25 cellular contexts compared by ENCODE assay signal in the genomic region with DNA sequence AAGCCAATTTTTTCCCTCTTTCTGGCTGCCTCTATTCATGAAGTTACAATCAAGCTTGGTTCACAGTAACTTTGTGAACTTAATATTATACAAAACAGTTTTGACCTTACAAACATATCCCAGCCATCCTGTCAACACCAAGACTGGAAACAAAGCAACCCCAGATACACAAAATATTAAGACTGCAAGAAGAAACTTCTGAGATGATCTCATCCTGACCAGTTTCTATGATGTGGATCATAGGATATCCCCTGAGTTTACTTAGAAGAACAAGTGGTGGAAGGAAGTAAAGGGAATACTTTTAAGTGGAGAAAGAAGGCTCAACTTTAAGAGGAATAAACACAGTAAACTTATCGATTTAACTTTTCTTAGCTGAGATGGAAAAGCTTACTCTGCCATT. TPM values are rescaled to one million over a fixed set of nuclear protein-coding genes. Genes with fewer than 3 reads are reported as not detected.
DNase-seq lines count a peak whose midpoint lies in the region; ATAC-seq, FAIRE-seq and TF ChIP-seq lines count a peak whose summit lies in the region.
"Had no signal": no experiment of that assay in that cellular context is flagged by ENCODE, and none has a peak within 500 bp of the region (broad histone marks: within the 10 kb centered on the region; RNA-seq: fewer than 3 reads in every experiment).

No MANE protein-coding gene starts in this region.

- 0 out of 22 replicates have a peak, but pooled peaks cover 0 to 10% (median 0%) of the 10 kb centered on the region in 11 experiments for H3K27me3 ChIP-seq in BLaER1 treated with 17β-estradiol and CSF1 and Interleukin-3, amounts not matched to agents 10 nM and 100 nM
- H3K27me3 ChIP-seq in bronchial epithelial cell (ENCODE audit: control insufficient read depth, insufficient read depth, low read length) = no peaks in the 10 kb centered on the region
- H3K27me3 ChIP-seq: BE2C, SJCRH30 had no signal

- no peak for FAIRE-seq in bronchial epithelial cell (lab: Jason Lieb, UNC)
- FAIRE-seq: HepG2, K562 had no signal

- no peak overlapping the region for H3K4me3 Mint-ChIP-seq in nephron
- H3K4me3 Mint-ChIP-seq in stimulated activated memory B cell treated with anti-CD40 and anti-IgM and Interleukin-4, amounts not matched to agents 10 μg/mL and 1 μg/mL and 100 μg/mL, for 72 hours = no peak overlapping the region
- H3K4me3 Mint-ChIP-seq: CD4-positive, alpha-beta T cell; HFFc6 had no signal

- peaks cover 0 to 25% (median 18%) of the 10 kb centered on the region in 10 experiments; a peak in 16 of 20 replicates for H3K4me1 ChIP-seq in BLaER1 treated with 17β-estradiol and CSF1 and Interleukin-3, amounts not matched to agents 10 nM and 100 nM

- no peaks in the 10 kb centered on the region for H3K36me3 ChIP-seq in BLaER1 treated with 17β-estradiol and CSF1 and Interleukin-3, amounts not matched to agents 10 nM and 100 nM
- H3K36me3 ChIP-seq in bronchial epithelial cell (ENCODE audit: control insufficient read depth, insufficient read depth, low read length) = no peaks in the 10 kb centered on the region
- H3K36me3 ChIP-seq: BE2C, MG63, SJCRH30 had no signal

- H3K27me3 Mint-ChIP-seq in nephron (ENCODE audit: low read depth) = no peaks in the 10 kb centered on the region
- peaks cover 19% of the 10 kb centered on the region for H3K27me3 Mint-ChIP-seq in stimulated activated memory B cell treated with anti-CD40 and anti-IgM and Interleukin-4, amounts not matched to agents 10 μg/mL and 1 μg/mL and 100 μg/mL, for 72 hours

- no peak overlapping the region for H3K27ac ChIP-seq in BLaER1 treated with 17β-estradiol and CSF1 and Interleukin-3, amounts not matched to agents 10 nM and 100 nM
- H3K27ac ChIP-seq: RWPE1, SJCRH30 had no signal

- H3K9me3 ChIP-seq in BLaER1 treated with 17β-estradiol and CSF1 and Interleukin-3, amounts not matched to agents 10 nM and 100 nM (replicated peaks in 1 of 11) = no peaks in the 10 kb centered on the region
- H3K9me3 ChIP-seq: BE2C, MG63, SJCRH30 had no signal

- H3K4me1 Mint-ChIP-seq in nephron = peaks cover 55% of the 10 kb centered on the region
- H3K4me1 Mint-ChIP-seq in stimulated activated memory B cell treated with anti-CD40 and anti-IgM and Interleukin-4, amounts not matched to agents 10 μg/mL and 1 μg/mL and 100 μg/mL, for 72 hours = no peaks in the 10 kb centered on the region

- peak overlapping the region in 8 of 11 experiments; percentile 46 to 83 (median 66); a peak in 14 of 22 replicates for H3K4me2 ChIP-seq in BLaER1 treated with 17β-estradiol and CSF1 and Interleukin-3, amounts not matched to agents 10 nM and 100 nM

- peak overlapping the region; percentile 21 to 62 (median 62) for H3K27ac Mint-ChIP-seq in nephron
- H3K27ac Mint-ChIP-seq in stimulated activated memory B cell treated with anti-CD40 and anti-IgM and Interleukin-4, amounts not matched to agents 10 μg/mL and 1 μg/mL and 100 μg/mL, for 72 hours = no peak overlapping the region
- H3K27ac Mint-ChIP-seq: CD4-positive, alpha-beta T cell; HFFc6 had no signal

- peaks cover 70% of the 10 kb centered on the region for H3K36me3 Mint-ChIP-seq in nephron (ENCODE audit: low read depth)
- H3K36me3 Mint-ChIP-seq in stimulated activated memory B cell treated with anti-CD40 and anti-IgM and Interleukin-4, amounts not matched to agents 10 μg/mL and 1 μg/mL and 100 μg/mL, for 72 hours = no peaks in the 10 kb centered on the region

- H3K9ac ChIP-seq in BLaER1 treated with 17β-estradiol and CSF1 and Interleukin-3, amounts not matched to agents 10 nM and 100 nM = no peak overlapping the region

- DNase-seq in bronchial epithelial cell (ENCODE audit: low read depth) = peak; percentile 33
- DNase-seq in fibroblast of mammary gland (ENCODE audit: low read depth) = peak; percentile 14
- DNase-seq in NCI-H2029 treated with DMSO at 0.1 percent for 48 hours (lab: John Stamatoyannopoulos, UW) = no peak
- no peak for DNase-seq in SHP77 treated with DMSO at 0.1 percent for 48 hours (lab: John Stamatoyannopoulos, UW)
- DNase-seq: BE2C; CD4-positive, alpha-beta T cell; DMS 273 treated with DMSO at 0.1 percent for 48 hours; H7; HFFc6; MG63; NCI-H1417 treated with DMSO at 0.1 percent for 48 hours; NCI-H187 treated with DMSO at 0.1 percent for 48 hours; NCI-H2171; NCI-H345; NCI-H524; NCI-H774; NK-92 treated with Interleukin-12 subunit alpha and Interleukin-12 subunit beta, amount 100 ng/mL, for 24 hours; SJCRH30 had no signal

- H4K20me1 ChIP-seq in BLaER1 treated with 17β-estradiol and CSF1 and Interleukin-3, amounts not matched to agents 10 nM and 100 nM = no peaks in the 10 kb centered on the region

- ATAC-seq in stimulated activated memory B cell treated with anti-CD40 and anti-IgM and Interleukin-4, amounts not matched to agents 10 μg/mL and 1 μg/mL and 100 μg/mL, for 72 hours = no peak
- ATAC-seq: HepG2, K562 had no signal

- no peak for TF ChIP-seq CTCF in bronchial epithelial cell (IDR thresholded peaks at IDR 0.05; ENCODE audit: insufficient read depth, low read length, severe bottlenecking)
- TF ChIP-seq CTCF in fibroblast of mammary gland (conservative IDR thresholded peaks at IDR 0.05; ENCODE audit: control insufficient read depth, insufficient read depth, low read depth, low read length) = no peak
- TF ChIP-seq CTCF in nephron (IDR thresholded peaks at IDR 0.05; ENCODE audit: unreplicated experiment in 3 of 3) = no peak

- H3K9me3 Mint-ChIP-seq in nephron = no peaks in the 10 kb centered on the region
- H3K9me3 Mint-ChIP-seq in stimulated activated memory B cell treated with anti-CD40 and anti-IgM and Interleukin-4, amounts not matched to agents 10 μg/mL and 1 μg/mL and 100 μg/mL, for 72 hours = no peaks in the 10 kb centered on the region
- H3K9me3 Mint-ChIP-seq: CD4-positive, alpha-beta T cell; HFFc6 had no signal

- no peak overlapping the region for H3K4me3 ChIP-seq in BLaER1 treated with 17β-estradiol and CSF1 and Interleukin-3, amounts not matched to agents 10 nM and 100 nM
- no peak overlapping the region for H3K4me3 ChIP-seq in bronchial epithelial cell (ENCODE audit: low read depth, low read length)
- H3K4me3 ChIP-seq in fibroblast of mammary gland (ENCODE audit: control insufficient read depth, low read depth, low read length) = no peak overlapping the region
- H3K4me3 ChIP-seq: K562, MG63, SJCRH30 had no signal

RNA-seq across cellular contexts. Expression of a gene that starts 28.3 kb away (rescaled TPM):
- not detected in 2 replicates for total RNA-seq in bronchial epithelial cell
- total RNA-seq: CD4-positive, alpha-beta T cell; HepG2; HFFc6; K562; LHCN-M2; SJCRH30 had no signal

RNA-seq across cellular contexts. Expression of a gene that starts 57.6 kb away (rescaled TPM):
- 8.4 and 21.6 TPM in 2 replicates for total RNA-seq in bronchial epithelial cell

Comparison
In these comparisons a context has a peak if more than half of its experiments do, and no peak if none do; other contexts are left out.
1. DNase-seq: peak in bronchial epithelial cell (single experiment) and fibroblast of mammary gland (single experiment); none in NCI-H2029 treated with DMSO at 0.1 percent for 48 hours (single experiment) and SHP77 treated with DMSO at 0.1 percent for 48 hours (single experiment).